ENCODE assay signal across 1 cellular context in genomic region chr6:166956444-166957086, GRCh38.
TF ChIP-seq lines count a peak whose summit lies in the region.

TSS of gene RNASET2 (minus strand) at chr6:166956550. CDS start at chr6:166956182, 368 bp downstream.

TF ChIP-seq in HepG2, 621 proteins besides CTCF, POLR2A, EP300 and RAD21 (continued from another document and continues in another):
- TF ChIP-seq AKNA (CRISPR knock-in tag; IDR thresholded peaks at IDR 0.05; ENCODE audit: borderline replicate concordance) (peak; percentile 83), ZBTB14 (CRISPR knock-in tag; IDR thresholded peaks at IDR 0.05) (peak; percentile 48; the same call in 1 of the 2 replicates), TOPORS (CRISPR knock-in tag; IDR thresholded peaks at IDR 0.05) (peak; percentile 52; the same call in 1 of the 2 replicates), ZNF260 (CRISPR knock-in tag; IDR thresholded peaks at IDR 0.05; ENCODE audit: borderline replicate concordance, low read depth) (no peak), ZNF317 (CRISPR knock-in tag; IDR thresholded peaks at IDR 0.05) (no peak; the same call in 1 of the 2 replicates), ZBTB1 (CRISPR knock-in tag; IDR thresholded peaks at IDR 0.05; ENCODE audit: borderline replicate concordance) (peak; percentile 80; the same call in 1 of the 2 replicates), ZBTB4 (CRISPR knock-in tag; IDR thresholded peaks at IDR 0.05; ENCODE audit: borderline replicate concordance) (peak; percentile 69; the same call in 1 of the 2 replicates), TERF1 (CRISPR knock-in tag; IDR thresholded peaks at IDR 0.05) (peak; percentile 98), PITX1 (CRISPR knock-in tag; IDR thresholded peaks at IDR 0.05) (no peak), HIVEP1 (CRISPR knock-in tag; IDR thresholded peaks at IDR 0.05) (peak; percentile 25; the same call in 1 of the 2 replicates), ZKSCAN8 (CRISPR knock-in tag; IDR thresholded peaks at IDR 0.05; ENCODE audit: borderline replicate concordance) (no peak), ZNF790 (CRISPR knock-in tag; IDR thresholded peaks at IDR 0.05; ENCODE audit: borderline replicate concordance) (peak; percentile 94; the same call in 1 of the 2 replicates), ZNF432 (CRISPR knock-in tag; IDR thresholded peaks at IDR 0.05; ENCODE audit: borderline replicate concordance) (0 out of 2 replicates have a peak, but pooled peaks have one; percentile 55), SETDB1 (CRISPR knock-in tag; IDR thresholded peaks at IDR 0.05; ENCODE audit: borderline replicate concordance) (peak; percentile 71; the same call in 1 of the 2 replicates), DNMT3B (CRISPR knock-in tag; conservative IDR thresholded peaks at IDR 0.05) (no peak; the same call in 1 of the 2 replicates), PLSCR1 (CRISPR knock-in tag; IDR thresholded peaks at IDR 0.05; ENCODE audit: borderline replicate concordance) (no peak; the same call in 1 of the 2 replicates), SNRNP70 (IDR thresholded peaks at IDR 0.05; ENCODE audit: low read depth, low read length) (no peak), ZC3H13 (CRISPR knock-in tag; IDR thresholded peaks at IDR 0.05) (peak; percentile 83), ZNF781 (CRISPR knock-in tag; IDR thresholded peaks at IDR 0.05; ENCODE audit: borderline replicate concordance, not compliant biosample characterization) (peak; percentile 70), SIX4 (CRISPR knock-in tag; IDR thresholded peaks at IDR 0.05) (no peak), DPF2 (CRISPR knock-in tag; IDR thresholded peaks at IDR 0.05; ENCODE audit: borderline replicate concordance, low read depth) (peak; percentile 18; the same call in 1 of the 2 replicates), ZNF235 (CRISPR knock-in tag; IDR thresholded peaks at IDR 0.05; ENCODE audit: borderline replicate concordance) (peak; percentile 78), MXD1 (CRISPR knock-in tag; IDR thresholded peaks at IDR 0.05) (peak; percentile 86), ZSCAN25 (CRISPR knock-in tag; IDR thresholded peaks at IDR 0.05) (no peak), SRY (CRISPR knock-in tag; IDR thresholded peaks at IDR 0.05) (peak; percentile 65; the same call in 1 of the 2 replicates), XBP1 (CRISPR knock-in tag; IDR thresholded peaks at IDR 0.05) (no peak), ZNF616 (CRISPR knock-in tag; IDR thresholded peaks at IDR 0.05; ENCODE audit: low read depth) (peak; percentile 55; the same call in 1 of the 2 replicates), PCBP1 (IDR thresholded peaks at IDR 0.05; ENCODE audit: borderline replicate concordance, low read depth, low read length) (no peak), THAP7 (CRISPR knock-in tag; IDR thresholded peaks at IDR 0.05) (no peak; the same call in 1 of the 2 replicates), TBX2 (CRISPR knock-in tag; IDR thresholded peaks at IDR 0.05; ENCODE audit: borderline replicate concordance) (no peak; the same call in 1 of the 2 replicates), NPAS2 (CRISPR knock-in tag; IDR thresholded peaks at IDR 0.05; ENCODE audit: borderline replicate concordance) (no peak), NFE2L1 (CRISPR knock-in tag; IDR thresholded peaks at IDR 0.05; ENCODE audit: borderline replicate concordance) (no peak), KLF12 (CRISPR knock-in tag; IDR thresholded peaks at IDR 0.05; ENCODE audit: borderline replicate concordance) (no peak; the same call in 1 of the 2 replicates), SP5 (CRISPR knock-in tag; IDR thresholded peaks at IDR 0.05; ENCODE audit: borderline replicate concordance, low read depth) (peak; percentile 90), HDAC2 (CRISPR knock-in tag; IDR thresholded peaks at IDR 0.05) (0 out of 2 replicates have a peak, but pooled peaks have one; percentile 8), SNAPC5 (CRISPR knock-in tag; IDR thresholded peaks at IDR 0.05; ENCODE audit: borderline replicate concordance) (no peak; the same call in 1 of the 2 replicates), ZSCAN9 (CRISPR knock-in tag; IDR thresholded peaks at IDR 0.05; ENCODE audit: borderline replicate concordance) (no peak; the same call in 1 of the 2 replicates), SNAPC4 (CRISPR knock-in tag; IDR thresholded peaks at IDR 0.05) (no peak), ZKSCAN1 (IDR thresholded peaks at IDR 0.05; ENCODE audit: low read length) (no peak)
